ENCODE assay signal across 11 cellular contexts in genomic region chr5:9363026-9363793, GRCh38.
A peak's percentile ranks its signal among the peaks of the same experiment; 100 is the strongest.
DNase-seq lines count a peak whose midpoint lies in the region; ATAC-seq, FAIRE-seq and TF ChIP-seq lines count a peak whose summit lies in the region.
"Had no signal": no experiment of that assay in that cellular context is flagged by ENCODE, and none has a peak within 500 bp of the region (broad histone marks: within the 10 kb centered on the region; RNA-seq: fewer than 3 reads in every experiment).

No MANE protein-coding gene starts in this region.

- FAIRE-seq in HTR-8/SVneo (lab: Jason Lieb, UNC): peak; percentile 51
- FAIRE-seq: G401.6 had no signal

- intact Hi-C loops in activated CD4-positive, alpha-beta memory T cell treated with anti-CD3 and anti-CD28 coated beads for 36 hours (cut with micrococcal nuclease): loop anchor here (2.0 to 10.0 kb wide), 3 partner anchors 136 to 882 kb away; partner anchors contain the start of gene ATPSCKMT
- intact Hi-C loops in MCF 10A (cut with micrococcal nuclease): loop anchor here (10.0 kb wide), 1 partner anchor 208 kb away; no protein-coding TSS in a partner anchor

- peak; percentile 46 for ATAC-seq in HG02678 (IDR thresholded peaks at IDR 0.05; ENCODE audit: unreplicated experiment)

- no TSS peak for BruUV-seq in MCF 10A (replicated peaks; lab: Mats Ljungman, UMichigan)

- CTCF ChIA-PET in activated CD4-positive, alpha-beta memory T cell treated with anti-CD3 and anti-CD28 coated beads, Interleukin-2, amount 10 ng/mL, durations not matched to agents 7 days and 5 days (lab: Charles Lee): interaction anchor here (1.3 kb wide), 1 partner anchor 19 kb away, joined by 4 read pairs; no protein-coding TSS in a partner anchor
- CTCF ChIA-PET in activated CD4-positive, alpha-beta memory T cell treated with anti-CD3 and anti-CD28 coated beads for 36 hours (lab: Charles Lee): interaction anchor here (0.7 to 2.0 kb wide), 3 partner anchors 181 to 1436 kb away, joined by 3 to 11 read pairs (median 9); no protein-coding TSS in a partner anchor
- CTCF ChIA-PET in MCF 10A (lab: Yijun Ruan, JAX): interaction anchor here (1.3 to 2.3 kb wide), 5 partner anchors 15 to 181 kb away, joined by 3 to 16 read pairs (median 4); no protein-coding TSS in a partner anchor

- TF ChIP-seq CTCF in osteocyte (IDR thresholded peaks at IDR 0.05) (no peak), MCF 10A (IDR thresholded peaks at IDR 0.05; ENCODE audit: unreplicated experiment) (no peak)

- DNase-seq in activated CD4-positive, alpha-beta memory T cell treated with anti-CD3 and anti-CD28 coated beads, Interleukin-2, amount 10 ng/mL, durations not matched to agents 7 days and 5 days: no peak
- no peak for DNase-seq in activated CD4-positive, alpha-beta memory T cell treated with anti-CD3 and anti-CD28 coated beads for 36 hours
- DNase-seq in HTR-8/SVneo (ENCODE audit: insufficient read length, low spot score) (no peak), osteocyte (ENCODE audit: extremely low spot score, unreplicated experiment) (no peak), KG1 (lab: John Stamatoyannopoulos, UW) (no peak), MCF 10A (ENCODE audit: unreplicated experiment) (no peak), NCI-H774 (lab: John Stamatoyannopoulos, UW) (no peak)
- DNase-seq: 8988T, glutamatergic neuron had no signal

- POLR2A ChIA-PET in activated CD4-positive, alpha-beta memory T cell treated with anti-CD3 and anti-CD28 coated beads, Interleukin-2, amount 10 ng/mL, durations not matched to agents 7 days and 5 days (lab: Charles Lee): no interaction called here
- POLR2A ChIA-PET in activated CD4-positive, alpha-beta memory T cell treated with anti-CD3 and anti-CD28 coated beads for 36 hours (lab: Charles Lee): no interaction called here
- POLR2A ChIA-PET in MCF 10A (lab: Yijun Ruan, JAX): no interaction called here

- H3K27me3 Mint-ChIP-seq in activated CD4-positive, alpha-beta memory T cell treated with anti-CD3 and anti-CD28 coated beads, Interleukin-2, amount 10 ng/mL, durations not matched to agents 7 days and 5 days: no peaks in the 10 kb centered on the region
- H3K27me3 Mint-ChIP-seq in activated CD4-positive, alpha-beta memory T cell treated with anti-CD3 and anti-CD28 coated beads for 36 hours: no peaks in the 10 kb centered on the region
- no peaks in the 10 kb centered on the region for H3K27me3 Mint-ChIP-seq in osteocyte (ENCODE audit: unreplicated experiment)
- no peaks in the 10 kb centered on the region for H3K27me3 Mint-ChIP-seq in MCF 10A (ENCODE audit: insufficient read depth, unreplicated experiment)

- H3K36me3 Mint-ChIP-seq in activated CD4-positive, alpha-beta memory T cell treated with anti-CD3 and anti-CD28 coated beads, Interleukin-2, amount 10 ng/mL, durations not matched to agents 7 days and 5 days (ENCODE audit: low read depth): no peaks in the 10 kb centered on the region
- no peaks in the 10 kb centered on the region for H3K36me3 Mint-ChIP-seq in activated CD4-positive, alpha-beta memory T cell treated with anti-CD3 and anti-CD28 coated beads for 36 hours
- H3K36me3 Mint-ChIP-seq in osteocyte (ENCODE audit: unreplicated experiment) (peaks cover 19% of the 10 kb centered on the region), MCF 10A (ENCODE audit: insufficient read depth, unreplicated experiment) (no peaks in the 10 kb centered on the region)

- peak overlapping the region; percentile 38 for H3K27ac Mint-ChIP-seq in activated CD4-positive, alpha-beta memory T cell treated with anti-CD3 and anti-CD28 coated beads, Interleukin-2, amount 10 ng/mL, durations not matched to agents 7 days and 5 days
- H3K27ac Mint-ChIP-seq in activated CD4-positive, alpha-beta memory T cell treated with anti-CD3 and anti-CD28 coated beads for 36 hours: no peak overlapping the region
- H3K27ac Mint-ChIP-seq in osteocyte (ENCODE audit: unreplicated experiment): peak overlapping the region; percentile 66
- H3K27ac Mint-ChIP-seq in MCF 10A (ENCODE audit: low read depth, unreplicated experiment): no peak overlapping the region

- no peaks in the 10 kb centered on the region for H3K9me3 Mint-ChIP-seq in activated CD4-positive, alpha-beta memory T cell treated with anti-CD3 and anti-CD28 coated beads, Interleukin-2, amount 10 ng/mL, durations not matched to agents 7 days and 5 days
- H3K9me3 Mint-ChIP-seq in activated CD4-positive, alpha-beta memory T cell treated with anti-CD3 and anti-CD28 coated beads for 36 hours: no peaks in the 10 kb centered on the region
- H3K9me3 Mint-ChIP-seq in osteocyte (ENCODE audit: unreplicated experiment) (no peaks in the 10 kb centered on the region), MCF 10A (ENCODE audit: unreplicated experiment) (no peaks in the 10 kb centered on the region)

- H3K4me3 Mint-ChIP-seq in activated CD4-positive, alpha-beta memory T cell treated with anti-CD3 and anti-CD28 coated beads, Interleukin-2, amount 10 ng/mL, durations not matched to agents 7 days and 5 days: no peak overlapping the region
- no peak overlapping the region for H3K4me3 Mint-ChIP-seq in activated CD4-positive, alpha-beta memory T cell treated with anti-CD3 and anti-CD28 coated beads for 36 hours
- no peak overlapping the region for H3K4me3 Mint-ChIP-seq in osteocyte (ENCODE audit: unreplicated experiment)
- H3K4me3 Mint-ChIP-seq in MCF 10A (ENCODE audit: unreplicated experiment): no peak overlapping the region

- peaks cover 23% of the 10 kb centered on the region for H3K4me1 Mint-ChIP-seq in activated CD4-positive, alpha-beta memory T cell treated with anti-CD3 and anti-CD28 coated beads, Interleukin-2, amount 10 ng/mL, durations not matched to agents 7 days and 5 days
- peaks cover 19% of the 10 kb centered on the region for H3K4me1 Mint-ChIP-seq in activated CD4-positive, alpha-beta memory T cell treated with anti-CD3 and anti-CD28 coated beads for 36 hours (ENCODE audit: low read depth)
- H3K4me1 Mint-ChIP-seq in osteocyte (ENCODE audit: unreplicated experiment) (peaks cover 41% of the 10 kb centered on the region), MCF 10A (ENCODE audit: insufficient read depth, unreplicated experiment) (no peaks in the 10 kb centered on the region)

Comparison
In these comparisons a context has a peak if more than half of its experiments do, and no peak if none do; other contexts are left out.
1. H3K27ac Mint-ChIP-seq: peak in activated CD4-positive, alpha-beta memory T cell treated with anti-CD3 and anti-CD28 coated beads, Interleukin-2, amount 10 ng/mL, durations not matched to agents 7 days and 5 days (single experiment) and osteocyte (single experiment); none in activated CD4-positive, alpha-beta memory T cell treated with anti-CD3 and anti-CD28 coated beads for 36 hours (single experiment) and MCF 10A (single experiment).